Comparison of ENCODE assay signal across 31 cellular contexts in the genomic region with DNA sequence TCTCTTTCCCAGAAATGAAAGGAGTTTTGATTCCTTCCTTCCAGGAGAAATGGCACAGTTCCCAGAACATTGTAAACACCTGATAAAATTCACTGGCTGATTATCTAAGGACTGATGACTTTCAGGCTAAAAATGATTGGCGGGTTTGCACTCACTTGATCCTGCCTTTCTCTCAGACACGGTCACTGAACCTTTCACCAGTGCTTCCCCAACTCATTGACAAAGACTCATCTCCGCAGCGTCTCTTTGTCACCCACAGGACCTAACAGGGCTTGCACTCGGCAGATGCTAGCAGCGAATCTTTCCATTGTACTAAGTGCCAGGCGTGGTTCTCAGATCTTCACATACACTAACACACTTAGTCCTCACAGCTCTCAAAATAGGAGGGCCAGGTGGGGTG. TPM values are rescaled to one million over a fixed set of nuclear protein-coding genes. Genes with fewer than 3 reads are reported as not detected.
"Had no signal": no experiment of that assay in that cellular context is flagged by ENCODE, and none has a peak within 500 bp of the region (broad histone marks: within the 10 kb centered on the region; RNA-seq: fewer than 3 reads in every experiment).

No MANE protein-coding gene starts in this region.

- DNase-seq: activated B cell treated with CpG ODN at 0.5 μM for 24 hours; activated CD4-positive, alpha-beta T cell treated with anti-CD3 and anti-CD28 coated beads for 4 hours; activated CD4-positive, alpha-beta T cell treated with anti-CD3 and anti-CD28 coated beads, Interleukin-2, amount 50 U/mL, for 48 hours; activated CD8-positive, alpha-beta memory T cell treated with anti-CD3 and anti-CD28 coated beads, Interleukin-2, amount 50 U/mL, for 48 hours; activated naive CD4-positive, alpha-beta T cell; activated T-cell treated with anti-CD3 and anti-CD28 coated beads, Interleukin-2, amount 50 U/mL, for 4 hours; adrenal gland; colonic mucosa; dorsolateral prefrontal cortex; effector memory CD8-positive, alpha-beta T cell; gastrocnemius medialis; hypothalamus; mesenchymal stem cell; naive B cell; posterior cingulate gyrus; stimulated activated CD4-positive, alpha-beta T cell treated with anti-CD3 and anti-CD28 coated beads, Interleukin-1b, Interleukin-23, amount 100 ng/mL, for 48 hours; stimulated activated naive CD8-positive, alpha-beta T cell treated with anti-CD3 and anti-CD28 coated beads, Interleukin-15, amount 100 ng/mL, for 72 hours; T-helper 9 cell; tibial artery had no signal

- H3K4me3 ChIP-seq: adrenal gland, colonic mucosa, dorsolateral prefrontal cortex, gastrocnemius medialis, tibial artery had no signal

- H3K36me3 ChIP-seq: adrenal gland, colonic mucosa, gastrocnemius medialis, tibial artery had no signal

- H3K27me3 ChIP-seq: adrenal gland, colonic mucosa, gastrocnemius medialis had no signal

- H3K4me1 ChIP-seq: adrenal gland, colonic mucosa, gastrocnemius medialis, tibial artery had no signal

- FAIRE-seq: astrocyte, endothelial cell of umbilical vein had no signal

- H3K9me3 ChIP-seq: adrenal gland, colonic mucosa, gastrocnemius medialis had no signal

- H3K27ac ChIP-seq: adrenal gland, colonic mucosa, dorsolateral prefrontal cortex, gastrocnemius medialis, tibial artery had no signal

- ATAC-seq: activated T-cell treated with anti-CD3 and anti-CD28 coated beads, Interleukin-2, amount 50 U/mL, for 4 hours; effector memory CD8-positive, alpha-beta T cell; esophagus mucosa; gastrocnemius medialis; stimulated activated naive CD8-positive, alpha-beta T cell treated with anti-CD3 and anti-CD28 coated beads, Interleukin-15, amount 100 ng/mL, for 72 hours had no signal

RNA-seq across cellular contexts. Expression of a gene that starts 7.3 kb away (rescaled TPM):
- total RNA-seq: activated B cell treated with CpG ODN at 0.5 μM for 24 hours; activated CD8-positive, alpha-beta memory T cell treated with anti-CD3 and anti-CD28 coated beads for 36 hours; activated T-cell treated with anti-CD3 and anti-CD28 coated beads, Interleukin-2, amount 50 U/mL, for 4 hours; activated T-helper 2 cell treated with anti-CD3 and anti-CD28 coated beads, Interferon-gamma antibody, Interleukin-2, Interleukin-4, amounts not matched to agents 10 μg/mL and 5 μg/mL and 100 μg/mL, durations not matched to agents 14 hours and 24 hours and 36 hours; adrenal gland; astrocyte; endothelial cell of umbilical vein; esophagus mucosa; lower leg skin; mucosa of gallbladder; neural crest cell; omental fat pad; renal cortical epithelial cell; T-helper 1 cell treated with Interleukin-12 subunit alpha and Interleukin-12 subunit beta and Interleukin-4 antibody, amounts not matched to agents 30 ng/mL and 1 ng/mL, for 36 hours; ureter had no signal
- polyA plus RNA-seq: adrenal gland, endothelial cell of umbilical vein had no signal

RNA-seq across cellular contexts. Expression of a gene that starts 23.2 kb away (rescaled TPM):
- total RNA-seq: activated B cell treated with CpG ODN at 0.5 μM for 24 hours; activated CD8-positive, alpha-beta memory T cell treated with anti-CD3 and anti-CD28 coated beads for 36 hours; activated T-cell treated with anti-CD3 and anti-CD28 coated beads, Interleukin-2, amount 50 U/mL, for 4 hours; activated T-helper 2 cell treated with anti-CD3 and anti-CD28 coated beads, Interferon-gamma antibody, Interleukin-2, Interleukin-4, amounts not matched to agents 10 μg/mL and 5 μg/mL and 100 μg/mL, durations not matched to agents 14 hours and 24 hours and 36 hours; adrenal gland; astrocyte; colonic mucosa; endothelial cell of umbilical vein; esophagus mucosa; gastrocnemius medialis; lower leg skin; mucosa of gallbladder; neural crest cell; omental fat pad; renal cortical epithelial cell; T-helper 1 cell treated with Interleukin-12 subunit alpha and Interleukin-12 subunit beta and Interleukin-4 antibody, amounts not matched to agents 30 ng/mL and 1 ng/mL, for 36 hours; ureter had no signal
- polyA plus RNA-seq: adrenal gland, endothelial cell of umbilical vein had no signal

RNA-seq across cellular contexts. Expression of a gene that starts 27.0 kb away (rescaled TPM):
- total RNA-seq: activated B cell treated with CpG ODN at 0.5 μM for 24 hours; activated CD8-positive, alpha-beta memory T cell treated with anti-CD3 and anti-CD28 coated beads for 36 hours; activated T-cell treated with anti-CD3 and anti-CD28 coated beads, Interleukin-2, amount 50 U/mL, for 4 hours; activated T-helper 2 cell treated with anti-CD3 and anti-CD28 coated beads, Interferon-gamma antibody, Interleukin-2, Interleukin-4, amounts not matched to agents 10 μg/mL and 5 μg/mL and 100 μg/mL, durations not matched to agents 14 hours and 24 hours and 36 hours; endothelial cell of umbilical vein; esophagus mucosa; neural crest cell; T-helper 1 cell treated with Interleukin-12 subunit alpha and Interleukin-12 subunit beta and Interleukin-4 antibody, amounts not matched to agents 30 ng/mL and 1 ng/mL, for 36 hours had no signal
- polyA plus RNA-seq: endothelial cell of umbilical vein had no signal
